Comparison of ENCODE assay signal across 1 cellular context in genomic region chr17:48023408-48024148, GRCh38.
TF ChIP-seq lines count a peak whose summit lies in the region.

No MANE protein-coding gene starts in this region.

TF ChIP-seq in H1, 55 proteins besides CTCF, POLR2A, EP300 and RAD21:
- peak; percentile 75 for TF ChIP-seq KDM4A (IDR thresholded peaks at IDR 0.05; ENCODE audit: low read depth, low read length, severe bottlenecking)
- peak; percentile 40 to 45; a peak in 2 of 4 replicates for TF ChIP-seq SIN3A (conservative IDR thresholded peaks at IDR 0.05 in 1 of 2, IDR thresholded peaks at IDR 0.05 in 1 of 2; ENCODE audit: low read depth in 1 of 2, low read length in 2 of 2)
- TF ChIP-seq RBBP5 (IDR thresholded peaks at IDR 0.05; ENCODE audit: borderline replicate concordance, low read depth, low read length) = 0 out of 2 replicates have a peak, but pooled peaks have one; percentile 45
- peak; percentile 75 for TF ChIP-seq MAX (IDR thresholded peaks at IDR 0.05)
- TF ChIP-seq ASH2L (IDR thresholded peaks at IDR 0.05; ENCODE audit: low read length) = peak; percentile 42
- no peak for TF ChIP-seq ATF3 (IDR thresholded peaks at IDR 0.05; ENCODE audit: insufficient read depth, low read depth, low read length)
- no peak for TF ChIP-seq CBX5 (IDR thresholded peaks at IDR 0.05; ENCODE audit: low read depth, low read length)
- TF ChIP-seq MAFK (IDR thresholded peaks at IDR 0.05; ENCODE audit: low read depth, low read length) = no peak
- peak; percentile 70; the same call in 1 of the 2 replicates for TF ChIP-seq SP1 (IDR thresholded peaks at IDR 0.05; ENCODE audit: low read depth, low read length)
- no peak for TF ChIP-seq POU5F1 (IDR thresholded peaks at IDR 0.05; ENCODE audit: low read depth, low read length)
- peak; percentile 10 for TF ChIP-seq TAF7 (optimal IDR thresholded peaks at IDR 0.05; ENCODE audit: borderline replicate concordance, low read depth, low read length)
- peak; percentile 57 for TF ChIP-seq E2F6 (IDR thresholded peaks at IDR 0.05)
- 0 out of 2 replicates have a peak, but pooled peaks have one; percentile 33 for TF ChIP-seq CHD2 (IDR thresholded peaks at IDR 0.05; ENCODE audit: low read length)
- TF ChIP-seq BRCA1 (IDR thresholded peaks at IDR 0.05; ENCODE audit: low read depth, low read length) = no peak
- peak; percentile 67 for TF ChIP-seq TAF1 (IDR thresholded peaks at IDR 0.05; ENCODE audit: low read depth, low read length)
- peak; percentile 95 for TF ChIP-seq TBP (IDR thresholded peaks at IDR 0.05; ENCODE audit: low read depth, low read length)
- TF ChIP-seq TCF12 (IDR thresholded peaks at IDR 0.05; ENCODE audit: low read depth, low read length) = no peak
- TF ChIP-seq POLR2AphosphoS5 (IDR thresholded peaks at IDR 0.05; ENCODE audit: low read depth, low read length) = peak; percentile 81
- peak; percentile 33; the same call in 1 of the 2 replicates for TF ChIP-seq TEAD4 (IDR thresholded peaks at IDR 0.05; ENCODE audit: low read depth, low read length)
- 0 out of 2 replicates have a peak, but pooled peaks have one; percentile 8 for TF ChIP-seq EGR1 (IDR thresholded peaks at IDR 0.05; ENCODE audit: borderline replicate concordance, low read depth, low read length)
- peak; percentile 6 for TF ChIP-seq NANOG (IDR thresholded peaks at IDR 0.05; ENCODE audit: insufficient read depth, low read depth, low read length, poor library complexity, severe bottlenecking)
- no peak for TF ChIP-seq SP2 (IDR thresholded peaks at IDR 0.05; ENCODE audit: low read length)
